Comparison of ENCODE assay signal across 20 cellular contexts in genomic region chr20:45765980-45766379, GRCh38. TPM values are rescaled to one million over a fixed set of nuclear protein-coding genes. Genes with fewer than 3 reads are reported as not detected.
DNase-seq lines count a peak whose midpoint lies in the region; ATAC-seq and TF ChIP-seq lines count a peak whose summit lies in the region.
"Had no signal": no experiment of that assay in that cellular context is flagged by ENCODE, and none has a peak within 500 bp of the region (broad histone marks: within the 10 kb centered on the region; RNA-seq: fewer than 3 reads in every experiment).

No MANE protein-coding gene starts in this region.

- peak overlapping the region; percentile 11; the same call in 1 of the 3 replicates for H3K4me3 Mint-ChIP-seq in GM23338
- no peak overlapping the region for H3K4me3 Mint-ChIP-seq in stimulated activated naive B cell treated with anti-CD40 and anti-IgM and Interleukin-4, amounts not matched to agents 10 μg/mL and 1 μg/mL and 100 μg/mL, for 72 hours
- H3K4me3 Mint-ChIP-seq: CD4-positive, alpha-beta T cell; T-helper 17 cell had no signal

- TF ChIP-seq CTCF in GM23338 (conservative IDR thresholded peaks at IDR 0.05; ENCODE audit: low read depth in 2 of 2) (no peak), OCI-LY7 (conservative IDR thresholded peaks at IDR 0.05; ENCODE audit: low read length) (no peak)

- POLR2A ChIA-PET in OCI-LY7 (lab: Charles Lee) = no interaction called here

- no peaks in the 10 kb centered on the region; the same call in 2 of the 3 replicates for H3K36me3 Mint-ChIP-seq in GM23338 (ENCODE audit: low read depth)
- H3K36me3 Mint-ChIP-seq in stimulated activated naive B cell treated with anti-CD40 and anti-IgM and Interleukin-4, amounts not matched to agents 10 μg/mL and 1 μg/mL and 100 μg/mL, for 72 hours = no peaks in the 10 kb centered on the region

- H3K79me2 ChIP-seq in GM23338 (replicated peaks; ENCODE audit: insufficient read depth) = no peaks in the 10 kb centered on the region
- no peaks in the 10 kb centered on the region for H3K79me2 ChIP-seq in OCI-LY7 (ENCODE audit: insufficient read depth, low read depth, low read length)

- H3K27me3 Mint-ChIP-seq in GM23338 (ENCODE audit: insufficient read depth, low read depth, poor library complexity) = peaks cover 5% of the 10 kb centered on the region
- H3K27me3 Mint-ChIP-seq in stimulated activated naive B cell treated with anti-CD40 and anti-IgM and Interleukin-4, amounts not matched to agents 10 μg/mL and 1 μg/mL and 100 μg/mL, for 72 hours = peaks cover 2 to 3% of the 10 kb centered on the region in 2 donors

- ATAC-seq in GM23338 = peak; percentile 64
- ATAC-seq in stimulated activated naive B cell treated with anti-CD40 and anti-IgM and Interleukin-4, amounts not matched to agents 10 μg/mL and 1 μg/mL and 100 μg/mL, for 72 hours (replicated peaks) = peak; percentile 69 to 75
- ATAC-seq: T-helper 17 cell had no signal

- peak overlapping the region; percentile 53 for H3K4me2 ChIP-seq in GM23338
- no peak overlapping the region for H3K4me2 ChIP-seq in OCI-LY7 (ENCODE audit: low read length)

- H4K20me1 ChIP-seq in GM23338 (replicated peaks; ENCODE audit: insufficient read depth) = no peaks in the 10 kb centered on the region
- no peaks in the 10 kb centered on the region for H4K20me1 ChIP-seq in OCI-LY7 (ENCODE audit: insufficient read depth, low read length)

- H3K4me1 ChIP-seq in GM23338 (ENCODE audit: insufficient read depth) = peaks cover 34% of the 10 kb centered on the region
- no peaks in the 10 kb centered on the region for H3K4me1 ChIP-seq in OCI-LY7 (ENCODE audit: insufficient read depth, low read length, poor library complexity, severe bottlenecking)
- peaks cover 5% of the 10 kb centered on the region for H3K4me1 ChIP-seq in iPS DF 6.9 (ENCODE audit: control insufficient read depth, insufficient read depth, low read length)

- no peaks in the 10 kb centered on the region for H3K27me3 ChIP-seq in GM23338 (ENCODE audit: insufficient read depth)
- H3K27me3 ChIP-seq in iPS DF 6.9 (ENCODE audit: control insufficient read depth, insufficient read depth, low read length) = no peaks in the 10 kb centered on the region

- peak overlapping the region; percentile 23 for H3K4me3 ChIP-seq in GM23338
- H3K4me3 ChIP-seq in OCI-LY7 (ENCODE audit: low read depth, low read length, poor library complexity, severe bottlenecking) = no peak overlapping the region
- H3K4me3 ChIP-seq in iPS DF 6.9 (ENCODE audit: low read length) = no peak overlapping the region
- H3K4me3 ChIP-seq: GM23248 had no signal

- no peak overlapping the region for H3K27ac Mint-ChIP-seq in GM23338
- H3K27ac Mint-ChIP-seq in stimulated activated naive B cell treated with anti-CD40 and anti-IgM and Interleukin-4, amounts not matched to agents 10 μg/mL and 1 μg/mL and 100 μg/mL, for 72 hours = peak overlapping the region; percentile 7
- H3K27ac Mint-ChIP-seq: CD4-positive, alpha-beta T cell; IgD-negative memory B cell; T-helper 17 cell had no signal

- H2AFZ ChIP-seq in GM23338 (no peak overlapping the region), OCI-LY7 (ENCODE audit: low read length) (no peak overlapping the region)
- H2AFZ ChIP-seq: GM23248 had no signal

- no CpG with 5 or more reads among the region's 3 CpGs for WGBS in iPS DF 6.9 (ENCODE audit: insufficient coverage, insufficient read length)

- H3K36me3 ChIP-seq in GM23338 (ENCODE audit: insufficient read depth) = no peaks in the 10 kb centered on the region
- H3K36me3 ChIP-seq in OCI-LY7 (ENCODE audit: insufficient read depth, low read length) = no peaks in the 10 kb centered on the region
- H3K36me3 ChIP-seq in iPS DF 6.9 (ENCODE audit: control insufficient read depth, insufficient read depth, low read length) = no peaks in the 10 kb centered on the region

- DNase-seq in GM23338 (ENCODE audit: low spot score) (peak; percentile 6), OCI-LY7 (ENCODE audit: low spot score) (peak; percentile 5), iPS DF 6.9 (ENCODE audit: low read depth, low spot score) (no peak), NAMALWA (ENCODE audit: low spot score) (no peak), NCI-H226 (no peak)
- no peak for DNase-seq in stimulated activated naive B cell treated with anti-CD40 and anti-IgM and Interleukin-4, amounts not matched to agents 10 μg/mL and 1 μg/mL and 100 μg/mL, for 72 hours
- no peak for DNase-seq in activated effector memory CD4-positive, alpha-beta T cell treated with anti-CD3 and anti-CD28 coated beads, Interleukin-2, amount 50 U/mL, for 16 hours
- DNase-seq in activated CD4-positive, alpha-beta T cell treated with anti-CD3 and anti-CD28 coated beads for 4 hours = no peak
- DNase-seq: ACHN; AML-193; CD4-positive, alpha-beta T cell; DMS53; GM23248; Kasumi-1; NCI-H187; NCI-H82; SHP77 treated with DMSO at 0.1 percent for 48 hours; T-helper 17 cell had no signal

- H3K9me3 ChIP-seq in OCI-LY7 (ENCODE audit: low read length) (no peaks in the 10 kb centered on the region), iPS DF 6.9 (ENCODE audit: control insufficient read depth, insufficient read depth, low read length) (no peaks in the 10 kb centered on the region)

- H3K27ac ChIP-seq in GM23338 (ENCODE audit: low read depth) (peak overlapping the region; percentile 98), OCI-LY7 (ENCODE audit: low read depth, low read length, poor library complexity, severe bottlenecking) (no peak overlapping the region), iPS DF 6.9 (ENCODE audit: low read length) (peak overlapping the region; percentile 97)
- H3K27ac ChIP-seq: GM23248 had no signal

- peaks cover 26% of the 10 kb centered on the region for H3K4me1 Mint-ChIP-seq in GM23338
- H3K4me1 Mint-ChIP-seq in stimulated activated naive B cell treated with anti-CD40 and anti-IgM and Interleukin-4, amounts not matched to agents 10 μg/mL and 1 μg/mL and 100 μg/mL, for 72 hours = peaks cover 4 to 9% of the 10 kb centered on the region in 2 donors

- H3K9me2 ChIP-seq in GM23338 (ENCODE audit: insufficient read depth) (no peaks in the 10 kb centered on the region; the same call in 1 of the 2 replicates), OCI-LY7 (ENCODE audit: insufficient read depth, low read length) (no peaks in the 10 kb centered on the region)

- H3F3A ChIP-seq in GM23338 (replicated peaks; ENCODE audit: low read depth) = peaks cover 12% of the 10 kb centered on the region

- no TSS peak for BruUV-seq in OCI-LY7 (replicated peaks; lab: Mats Ljungman, UMichigan)

- H3K9me3 Mint-ChIP-seq in GM23338 = no peaks in the 10 kb centered on the region
- no peaks in the 10 kb centered on the region for H3K9me3 Mint-ChIP-seq in stimulated activated naive B cell treated with anti-CD40 and anti-IgM and Interleukin-4, amounts not matched to agents 10 μg/mL and 1 μg/mL and 100 μg/mL, for 72 hours
- H3K9me3 Mint-ChIP-seq: CD4-positive, alpha-beta T cell; IgD-negative memory B cell had no signal

- intact Hi-C loops in OCI-LY7 (cut with micrococcal nuclease; ENCODE audit: unreplicated experiment) = no loop called here

- CTCF ChIA-PET in OCI-LY7 (lab: Charles Lee; ENCODE audit: unreplicated experiment) = no interaction called here

TF ChIP-seq in GM23338, 12 proteins besides CTCF, POLR2A, EP300 and RAD21:
- TF ChIP-seq EZH2phosphoT487 (IDR thresholded peaks at IDR 0.05; ENCODE audit: unreplicated experiment) = no peak
- TF ChIP-seq POLR2AphosphoS5 (IDR thresholded peaks at IDR 0.05; ENCODE audit: low read depth) = peak; percentile 44; the same call in 1 of the 2 replicates
TF ChIP-seq in GM23338: peak in this region for 1.

RNA-seq across cellular contexts. Expression of gene WFDC3, which starts 25.7 kb away (rescaled TPM):
- 0.73 TPM in 1 of 2 replicates, not detected in the other for total RNA-seq in GM23338 (2014; rRNA removed; shearing (Covaris generic))
- 0.36 TPM in 1 of 2 replicates, not detected in the other for polyA plus RNA-seq in GM23338 (2016; fragmentation: Nextera tagmentation; extraction: Ambion mirVana)
- total RNA-seq in OCI-LY7 (2014; rRNA removed; shearing (Covaris generic)) = not detected in 2 replicates
- not detected in 2 replicates for total RNA-seq in OCI-LY7 (2022)
- total RNA-seq: CD4-positive, alpha-beta T cell had no signal
- polyA plus RNA-seq: IgD-negative memory B cell had no signal

RNA-seq across cellular contexts. Expression of gene DNTTIP1, which starts 25.8 kb away (rescaled TPM):
- total RNA-seq in GM23338 (2014; rRNA removed; shearing (Covaris generic)) = 21.4 and 31.6 TPM in 2 replicates
- polyA plus RNA-seq in GM23338 (2016; fragmentation: Nextera tagmentation; extraction: Ambion mirVana) = 50.3 TPM in 2 replicates
- 25.8 and 30.5 TPM in 2 replicates for total RNA-seq in OCI-LY7 (2014; rRNA removed; shearing (Covaris generic))
- total RNA-seq in OCI-LY7 (2022) = 38.7 and 38.8 TPM in 2 replicates

RNA-seq across cellular contexts. Expression of gene SPINT4, which starts 43.8 kb away (rescaled TPM):
- not detected in 2 replicates for total RNA-seq in GM23338 (2014; rRNA removed; shearing (Covaris generic))
- not detected in 2 replicates for polyA plus RNA-seq in GM23338 (2016; fragmentation: Nextera tagmentation; extraction: Ambion mirVana)
- not detected in 2 replicates for total RNA-seq in OCI-LY7 (2014; rRNA removed; shearing (Covaris generic))
- not detected in 2 replicates for total RNA-seq in OCI-LY7 (2022)
- total RNA-seq: CD4-positive, alpha-beta T cell; GM23248; NCI-H460; T-helper 17 cell had no signal
- polyA plus RNA-seq: GM23248, IgD-negative memory B cell had no signal

RNA-seq across cellular contexts. Expression of gene UBE2C, which starts 46.5 kb away (rescaled TPM):
- 198 and 247 TPM in 2 replicates for total RNA-seq in GM23338 (2014; rRNA removed; shearing (Covaris generic))
- 698 and 742 TPM in 2 replicates for polyA plus RNA-seq in GM23338 (2016; fragmentation: Nextera tagmentation; extraction: Ambion mirVana)
- 225 and 269 TPM in 2 replicates for total RNA-seq in OCI-LY7 (2014; rRNA removed; shearing (Covaris generic))
- total RNA-seq in OCI-LY7 (2022) = 222 and 255 TPM in 2 replicates

Comparison
In these comparisons a context has a peak if more than half of its experiments do, and no peak if none do; other contexts are left out.
1. DNase-seq: peak in GM23338 (single experiment) and OCI-LY7 (single experiment); none in iPS DF 6.9 (single experiment), stimulated activated naive B cell treated with anti-CD40 and anti-IgM and Interleukin-4, amounts not matched to agents 10 μg/mL and 1 μg/mL and 100 μg/mL, for 72 hours (single experiment), activated effector memory CD4-positive, alpha-beta T cell treated with anti-CD3 and anti-CD28 coated beads, Interleukin-2, amount 50 U/mL, for 16 hours (single experiment), NAMALWA (single experiment), NCI-H226 (single experiment) and activated CD4-positive, alpha-beta T cell treated with anti-CD3 and anti-CD28 coated beads for 4 hours (0 of 2).